ENCODE assay signal across 29 cellular contexts in genomic region chr1:83976920-83977319, GRCh38.
"Had no signal": no experiment of that assay in that cellular context is flagged by ENCODE, and none has a peak within 500 bp of the region (broad histone marks: within the 10 kb centered on the region; RNA-seq: fewer than 3 reads in every experiment).

No MANE protein-coding gene starts in this region.

- ATAC-seq: activated CD4-positive, alpha-beta T cell treated with anti-CD3 and anti-CD28 coated beads for 36 hours; activated naive CD4-positive, alpha-beta T cell treated with anti-CD3 and anti-CD28 coated beads, Interleukin-2, amount 50 U/mL, for 72 hours; activated T-cell treated with anti-CD3 and anti-CD28 coated beads, Interleukin-2, amount 50 U/mL, for 72 hours; effector memory CD8-positive, alpha-beta T cell; foreskin keratinocyte; gastroesophageal sphincter had no signal

- H3K4me1 ChIP-seq: ascending aorta, foreskin keratinocyte had no signal

- H3K4me3 Mint-ChIP-seq: activated CD4-positive, alpha-beta memory T cell treated with anti-CD3 and anti-CD28 coated beads for 36 hours; activated CD4-positive, alpha-beta T cell treated with anti-CD3 and anti-CD28 coated beads for 36 hours; activated CD4-positive, alpha-beta T cell treated with anti-CD3 and anti-CD28 coated beads, Interleukin-2, amount 10 ng/mL, durations not matched to agents 24 days and 14 days; activated naive CD4-positive, alpha-beta T cell treated with anti-CD3 and anti-CD28 coated beads, Interleukin-2, amount 10 ng/mL, durations not matched to agents 7 days and 5 days; activated naive CD8-positive, alpha-beta T cell treated with anti-CD3 and anti-CD28 coated beads, Interleukin-2, amount 10 ng/mL, durations not matched to agents 7 days and 5 days; activated T-cell treated with anti-CD3 and anti-CD28 coated beads, Interleukin-2, amount 50 U/mL, for 24 hours; activated T-cell treated with anti-CD3 and anti-CD28 coated beads, Interleukin-2, amount 50 U/mL, for 72 hours; effector memory CD8-positive, alpha-beta T cell had no signal

- H3K36me3 ChIP-seq: ascending aorta, brain microvascular endothelial cell, esophagus muscularis mucosa, gastroesophageal sphincter had no signal

- H3K4me3 ChIP-seq: ascending aorta, esophagus muscularis mucosa, gastroesophageal sphincter had no signal

- H3K27ac ChIP-seq: ascending aorta, brain microvascular endothelial cell, esophagus muscularis mucosa, foreskin keratinocyte, gastroesophageal sphincter had no signal

- H3K9me3 Mint-ChIP-seq: activated CD4-positive, alpha-beta memory T cell treated with anti-CD3 and anti-CD28 coated beads for 36 hours; activated CD4-positive, alpha-beta T cell treated with anti-CD3 and anti-CD28 coated beads, Interleukin-2, amount 10 ng/mL, durations not matched to agents 24 days and 14 days; activated naive CD4-positive, alpha-beta T cell treated with anti-CD3 and anti-CD28 coated beads, Interleukin-2, amount 10 ng/mL, durations not matched to agents 7 days and 5 days; activated naive CD4-positive, alpha-beta T cell treated with anti-CD3 and anti-CD28 coated beads, Interleukin-2, amount 50 U/mL, for 72 hours; activated naive CD8-positive, alpha-beta T cell treated with anti-CD3 and anti-CD28 coated beads, Interleukin-2, amount 10 ng/mL, durations not matched to agents 7 days and 5 days; activated T-cell treated with anti-CD3 and anti-CD28 coated beads, Interleukin-2, amount 50 U/mL, for 24 hours; activated T-cell treated with anti-CD3 and anti-CD28 coated beads, Interleukin-2, amount 50 U/mL, for 72 hours; effector memory CD8-positive, alpha-beta T cell had no signal

- H3K27me3 Mint-ChIP-seq: activated naive CD4-positive, alpha-beta T cell treated with anti-CD3 and anti-CD28 coated beads, Interleukin-2, amount 10 ng/mL, durations not matched to agents 7 days and 5 days had no signal

- H3K4me1 Mint-ChIP-seq: activated CD4-positive, alpha-beta T cell treated with anti-CD3 and anti-CD28 coated beads for 36 hours; activated CD4-positive, alpha-beta T cell treated with anti-CD3 and anti-CD28 coated beads, Interleukin-2, amount 10 ng/mL, durations not matched to agents 24 days and 14 days; activated naive CD4-positive, alpha-beta T cell treated with anti-CD3 and anti-CD28 coated beads, Interleukin-2, amount 10 ng/mL, durations not matched to agents 7 days and 5 days; activated naive CD8-positive, alpha-beta T cell treated with anti-CD3 and anti-CD28 coated beads, Interleukin-2, amount 10 ng/mL, durations not matched to agents 7 days and 5 days had no signal

- H3K9me3 ChIP-seq: ascending aorta had no signal

- DNase-seq: activated CD4-positive, alpha-beta memory T cell treated with anti-CD3 and anti-CD28 coated beads for 36 hours; activated CD4-positive, alpha-beta T cell treated with anti-CD3 and anti-CD28 coated beads for 36 hours; activated CD4-positive, alpha-beta T cell treated with anti-CD3 and anti-CD28 coated beads, Interleukin-2, amount 10 ng/mL, durations not matched to agents 24 days and 14 days; activated CD4-positive, CD25-positive, alpha-beta regulatory T cell; activated CD4-positive, CD25-positive, alpha-beta regulatory T cell treated with anti-CD3 and anti-CD28 coated beads, Interleukin-2, amount 50 U/mL, for 72 hours; activated CD8-positive, alpha-beta memory T cell treated with anti-CD3 and anti-CD28 coated beads, Interleukin-2, amount 50 U/mL, for 48 hours; activated gamma-delta T cell; activated naive CD4-positive, alpha-beta T cell; activated naive CD4-positive, alpha-beta T cell treated with anti-CD3 and anti-CD28 coated beads, Interleukin-2, amount 10 ng/mL, durations not matched to agents 7 days and 5 days; activated naive CD8-positive, alpha-beta T cell treated with anti-CD3 and anti-CD28 coated beads, Interleukin-2, amount 10 ng/mL, durations not matched to agents 7 days and 5 days; activated T-cell treated with anti-CD3 and anti-CD28 coated beads for 4 hours; activated T-cell treated with anti-CD3 and anti-CD28 coated beads, Interleukin-2, amount 50 U/mL, for 24 hours; activated T-cell treated with anti-CD3 and anti-CD28 coated beads, Interleukin-2, amount 50 U/mL, for 72 hours; brain microvascular endothelial cell; caudate nucleus; cortex of kidney; dermis blood vessel endothelial cell; effector CD4-positive, alpha-beta T cell; effector memory CD8-positive, alpha-beta T cell; erythroblast; foreskin keratinocyte; head of caudate nucleus; T-helper 2 cell had no signal

- H3K27ac Mint-ChIP-seq: activated CD4-positive, alpha-beta memory T cell treated with anti-CD3 and anti-CD28 coated beads for 36 hours; activated CD4-positive, alpha-beta T cell treated with anti-CD3 and anti-CD28 coated beads for 36 hours; activated CD4-positive, alpha-beta T cell treated with anti-CD3 and anti-CD28 coated beads, Interleukin-2, amount 10 ng/mL, durations not matched to agents 24 days and 14 days; activated naive CD4-positive, alpha-beta T cell treated with anti-CD3 and anti-CD28 coated beads, Interleukin-2, amount 10 ng/mL, durations not matched to agents 7 days and 5 days; activated naive CD4-positive, alpha-beta T cell treated with anti-CD3 and anti-CD28 coated beads, Interleukin-2, amount 50 U/mL, for 72 hours; activated naive CD8-positive, alpha-beta T cell treated with anti-CD3 and anti-CD28 coated beads, Interleukin-2, amount 10 ng/mL, durations not matched to agents 7 days and 5 days; activated T-cell treated with anti-CD3 and anti-CD28 coated beads, Interleukin-2, amount 50 U/mL, for 24 hours; activated T-cell treated with anti-CD3 and anti-CD28 coated beads, Interleukin-2, amount 50 U/mL, for 72 hours; effector memory CD8-positive, alpha-beta T cell had no signal

- H3K36me3 Mint-ChIP-seq: activated CD4-positive, alpha-beta memory T cell treated with anti-CD3 and anti-CD28 coated beads for 36 hours; activated naive CD4-positive, alpha-beta T cell treated with anti-CD3 and anti-CD28 coated beads, Interleukin-2, amount 10 ng/mL, durations not matched to agents 7 days and 5 days; activated naive CD4-positive, alpha-beta T cell treated with anti-CD3 and anti-CD28 coated beads, Interleukin-2, amount 50 U/mL, for 72 hours; activated naive CD8-positive, alpha-beta T cell treated with anti-CD3 and anti-CD28 coated beads, Interleukin-2, amount 10 ng/mL, durations not matched to agents 7 days and 5 days had no signal

- H3K27me3 ChIP-seq: ascending aorta, brain microvascular endothelial cell, esophagus muscularis mucosa, foreskin keratinocyte, gastroesophageal sphincter had no signal

- FAIRE-seq: bronchial epithelial cell, colon had no signal
